In the genomic region with DNA sequence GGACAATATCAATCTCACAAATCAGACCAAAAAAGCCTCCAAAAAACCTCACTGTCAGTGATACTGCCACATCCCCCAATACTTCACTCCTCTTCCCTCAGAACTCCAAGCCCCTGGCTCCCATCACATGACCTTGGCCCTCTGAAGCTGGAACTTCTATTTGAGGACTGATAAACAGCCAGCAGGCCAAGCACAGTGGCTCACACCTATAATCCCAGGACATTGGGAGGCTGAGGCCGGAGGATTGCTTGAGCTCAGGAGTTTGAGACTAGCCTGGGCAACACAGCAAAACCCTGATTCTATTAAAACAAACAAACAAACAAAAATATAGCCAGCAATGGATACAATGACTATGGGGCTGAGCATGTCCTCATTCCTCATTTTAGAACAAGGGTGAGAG, we compare ENCODE assay signal across 9 cellular contexts.
"Had no signal": no experiment of that assay in that cellular context is flagged by ENCODE, and none has a peak within 500 bp of the region (broad histone marks: within the 10 kb centered on the region; RNA-seq: fewer than 3 reads in every experiment).

No MANE protein-coding gene starts in this region.

- H3K4me3 Mint-ChIP-seq: activated T-helper 1 cell treated with anti-CD3 and anti-CD28 coated beads, Interleukin-12 subunit alpha, Interleukin-12 subunit beta, Interleukin-2, Interleukin-4 antibody, amounts not matched to agents 30 ng/mL and 10 ng/mL and 1 ng/mL, durations not matched to agents 14 hours and 24 hours and 36 hours; endodermal cell; WTC11 had no signal

- H3K36me3 ChIP-seq: gastroesophageal sphincter, left ventricle myocardium inferior, suprapubic skin had no signal

- ATAC-seq: gastroesophageal sphincter; stimulated activated naive CD8-positive, alpha-beta T cell treated with anti-CD3 and anti-CD28 coated beads, Interleukin-15, Interleukin-2, amounts not matched to agents 100 U/mL and 50 U/mL, for 24 hours had no signal

- H3K9me3 Mint-ChIP-seq: activated T-helper 1 cell treated with anti-CD3 and anti-CD28 coated beads, Interleukin-12 subunit alpha, Interleukin-12 subunit beta, Interleukin-2, Interleukin-4 antibody, amounts not matched to agents 30 ng/mL and 10 ng/mL and 1 ng/mL, durations not matched to agents 14 hours and 24 hours and 36 hours had no signal

- H3K27ac ChIP-seq: gastroesophageal sphincter, suprapubic skin had no signal

- DNase-seq: activated naive CD4-positive, alpha-beta T cell; left ventricle myocardium inferior; stimulated activated naive CD8-positive, alpha-beta T cell treated with anti-CD3 and anti-CD28 coated beads, Interleukin-15, Interleukin-2, amounts not matched to agents 100 U/mL and 50 U/mL, for 24 hours; trophoblast cell had no signal

- H3K4me3 ChIP-seq: gastroesophageal sphincter, left ventricle myocardium inferior, suprapubic skin had no signal

- H3K9me3 ChIP-seq: gastroesophageal sphincter, left ventricle myocardium inferior, suprapubic skin had no signal

- H3K27me3 ChIP-seq: gastroesophageal sphincter, suprapubic skin had no signal
